1 cellular context compared by ENCODE assay signal in the genomic region with DNA sequence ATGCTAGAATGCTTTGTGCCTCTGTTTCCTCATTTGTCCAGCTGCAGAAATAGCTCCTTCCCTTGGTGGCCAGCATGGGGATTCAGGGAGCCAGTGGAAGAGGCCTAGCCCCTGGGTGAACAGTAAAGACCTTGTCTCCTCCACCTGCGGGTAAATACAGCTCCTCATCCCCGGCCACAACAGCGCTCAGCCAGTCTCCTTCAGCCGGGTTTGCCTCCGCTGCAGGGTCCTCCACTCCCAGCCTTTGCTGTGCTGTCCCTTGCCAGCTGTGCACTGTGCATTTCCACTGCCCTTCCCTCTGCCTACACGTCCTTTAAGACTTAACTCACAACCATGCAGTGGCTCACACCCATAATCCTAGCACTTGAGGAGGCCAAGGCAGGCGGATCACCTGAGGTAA.
TF ChIP-seq lines count a peak whose summit lies in the region.

No MANE protein-coding gene starts in this region.

TF ChIP-seq in HCT116, 20 proteins besides CTCF, POLR2A, EP300 and RAD21 (continued from another document):
- TF ChIP-seq, protein P1, sequence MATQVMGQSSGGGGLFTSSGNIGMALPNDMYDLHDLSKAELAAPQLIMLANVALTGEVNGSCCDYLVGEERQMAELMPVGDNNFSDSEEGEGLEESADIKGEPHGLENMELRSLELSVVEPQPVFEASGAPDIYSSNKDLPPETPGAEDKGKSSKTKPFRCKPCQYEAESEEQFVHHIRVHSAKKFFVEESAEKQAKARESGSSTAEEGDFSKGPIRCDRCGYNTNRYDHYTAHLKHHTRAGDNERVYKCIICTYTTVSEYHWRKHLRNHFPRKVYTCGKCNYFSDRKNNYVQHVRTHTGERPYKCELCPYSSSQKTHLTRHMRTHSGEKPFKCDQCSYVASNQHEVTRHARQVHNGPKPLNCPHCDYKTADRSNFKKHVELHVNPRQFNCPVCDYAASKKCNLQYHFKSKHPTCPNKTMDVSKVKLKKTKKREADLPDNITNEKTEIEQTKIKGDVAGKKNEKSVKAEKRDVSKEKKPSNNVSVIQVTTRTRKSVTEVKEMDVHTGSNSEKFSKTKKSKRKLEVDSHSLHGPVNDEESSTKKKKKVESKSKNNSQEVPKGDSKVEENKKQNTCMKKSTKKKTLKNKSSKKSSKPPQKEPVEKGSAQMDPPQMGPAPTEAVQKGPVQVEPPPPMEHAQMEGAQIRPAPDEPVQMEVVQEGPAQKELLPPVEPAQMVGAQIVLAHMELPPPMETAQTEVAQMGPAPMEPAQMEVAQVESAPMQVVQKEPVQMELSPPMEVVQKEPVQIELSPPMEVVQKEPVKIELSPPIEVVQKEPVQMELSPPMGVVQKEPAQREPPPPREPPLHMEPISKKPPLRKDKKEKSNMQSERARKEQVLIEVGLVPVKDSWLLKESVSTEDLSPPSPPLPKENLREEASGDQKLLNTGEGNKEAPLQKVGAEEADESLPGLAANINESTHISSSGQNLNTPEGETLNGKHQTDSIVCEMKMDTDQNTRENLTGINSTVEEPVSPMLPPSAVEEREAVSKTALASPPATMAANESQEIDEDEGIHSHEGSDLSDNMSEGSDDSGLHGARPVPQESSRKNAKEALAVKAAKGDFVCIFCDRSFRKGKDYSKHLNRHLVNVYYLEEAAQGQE (IDR thresholded peaks at IDR 0.05; ENCODE audit: low read depth): no peak
- no peak for TF ChIP-seq YY1 (IDR thresholded peaks at IDR 0.05; ENCODE audit: extremely low read depth, insufficient replicate concordance, low read depth, low read length)
- TF ChIP-seq JUND (IDR thresholded peaks at IDR 0.05): no peak
- TF ChIP-seq ZNF274 (IDR thresholded peaks at IDR 0.05; ENCODE audit: low read depth, low read length): no peak
- no peak for TF ChIP-seq SRF (IDR thresholded peaks at IDR 0.05; ENCODE audit: low read depth)
- no peak for TF ChIP-seq EZH2 (IDR thresholded peaks at IDR 0.05)
- TF ChIP-seq EZH2phosphoT487 (IDR thresholded peaks at IDR 0.05; ENCODE audit: borderline replicate concordance): no peak
- TF ChIP-seq, protein P2, sequence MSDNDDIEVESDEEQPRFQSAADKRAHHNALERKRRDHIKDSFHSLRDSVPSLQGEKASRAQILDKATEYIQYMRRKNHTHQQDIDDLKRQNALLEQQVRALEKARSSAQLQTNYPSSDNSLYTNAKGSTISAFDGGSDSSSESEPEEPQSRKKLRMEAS (IDR thresholded peaks at IDR 0.05): no peak
- TF ChIP-seq, protein P3, sequence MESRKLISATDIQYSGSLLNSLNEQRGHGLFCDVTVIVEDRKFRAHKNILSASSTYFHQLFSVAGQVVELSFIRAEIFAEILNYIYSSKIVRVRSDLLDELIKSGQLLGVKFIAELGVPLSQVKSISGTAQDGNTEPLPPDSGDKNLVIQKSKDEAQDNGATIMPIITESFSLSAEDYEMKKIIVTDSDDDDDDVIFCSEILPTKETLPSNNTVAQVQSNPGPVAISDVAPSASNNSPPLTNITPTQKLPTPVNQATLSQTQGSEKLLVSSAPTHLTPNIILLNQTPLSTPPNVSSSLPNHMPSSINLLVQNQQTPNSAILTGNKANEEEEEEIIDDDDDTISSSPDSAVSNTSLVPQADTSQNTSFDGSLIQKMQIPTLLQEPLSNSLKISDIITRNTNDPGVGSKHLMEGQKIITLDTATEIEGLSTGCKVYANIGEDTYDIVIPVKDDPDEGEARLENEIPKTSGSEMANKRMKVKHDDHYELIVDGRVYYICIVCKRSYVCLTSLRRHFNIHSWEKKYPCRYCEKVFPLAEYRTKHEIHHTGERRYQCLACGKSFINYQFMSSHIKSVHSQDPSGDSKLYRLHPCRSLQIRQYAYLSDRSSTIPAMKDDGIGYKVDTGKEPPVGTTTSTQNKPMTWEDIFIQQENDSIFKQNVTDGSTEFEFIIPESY (IDR thresholded peaks at IDR 0.05; ENCODE audit: extremely low read depth, insufficient replicate concordance, low read length): no peak
- TF ChIP-seq CBX3 (IDR thresholded peaks at IDR 0.05; ENCODE audit: low read depth): no peak
- TF ChIP-seq CEBPB (IDR thresholded peaks at IDR 0.05; ENCODE audit: low read depth): no peak
- no peak for TF ChIP-seq ZFX (IDR thresholded peaks at IDR 0.05)
- no peak for TF ChIP-seq FOSL1 (IDR thresholded peaks at IDR 0.05; ENCODE audit: low read depth)
